Comparison of ENCODE assay signal across 17 cellular contexts in the genomic region with DNA sequence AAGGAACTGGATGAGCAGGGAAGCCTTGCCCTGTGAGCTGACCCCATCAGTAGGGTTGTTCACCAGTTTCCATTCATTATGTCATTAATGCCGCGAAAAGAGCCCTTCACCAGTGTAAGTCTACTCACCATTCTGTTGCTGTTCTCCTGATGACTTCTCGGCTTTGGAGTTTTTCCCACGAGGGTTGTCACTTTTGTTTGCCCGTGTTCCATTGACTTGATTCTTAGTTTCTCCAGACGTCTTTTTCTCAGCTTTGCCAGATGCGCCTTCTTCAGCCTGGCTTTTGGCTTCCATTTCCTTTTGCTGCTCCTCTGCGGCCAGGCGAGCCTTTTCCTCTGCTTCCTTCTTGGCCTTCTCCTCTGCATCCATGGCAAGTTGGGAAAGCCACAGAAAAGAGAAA.
"Had no signal": no experiment of that assay in that cellular context is flagged by ENCODE, and none has a peak within 500 bp of the region (broad histone marks: within the 10 kb centered on the region; RNA-seq: fewer than 3 reads in every experiment).

No MANE protein-coding gene starts in this region.

- H3K9me3 ChIP-seq: esophagus squamous epithelium, prostate gland, right atrium auricular region, transverse colon had no signal

- H3K4me1 ChIP-seq: esophagus squamous epithelium, neural progenitor cell, prostate gland, right atrium auricular region, transverse colon had no signal

- H3K36me3 ChIP-seq: esophagus squamous epithelium, neural progenitor cell, prostate gland, transverse colon had no signal

- DNase-seq: activated CD4-positive, alpha-beta T cell treated with anti-CD3 and anti-CD28 coated beads for 48 hours; activated CD4-positive, CD25-positive, alpha-beta regulatory T cell; activated CD8-positive, alpha-beta T cell treated with anti-CD3 and anti-CD28 coated beads, Interleukin-2, amount 10 ng/mL, durations not matched to agents 7 days and 5 days; activated naive CD4-positive, alpha-beta T cell treated with Interleukin-2 at 50 U/mL for 16 hours; activated T-cell treated with anti-CD3 and anti-CD28 coated beads, Interleukin-2, amount 50 U/mL, for 24 hours; anterior cingulate cortex; cerebellar nuclear complex; effector memory CD4-positive, alpha-beta T cell; esophagus squamous epithelium; immature natural killer cell; naive thymus-derived CD4-positive, alpha-beta T cell; stimulated activated CD4-positive, alpha-beta T cell treated with anti-CD3 and anti-CD28 coated beads, Interleukin-2, amount 100 ng/mL, for 24 hours; transverse colon had no signal

- FAIRE-seq: bronchial epithelial cell had no signal

- H3K27ac ChIP-seq: esophagus squamous epithelium, neural progenitor cell, prostate gland, right atrium auricular region, transverse colon had no signal

- ATAC-seq: activated CD8-positive, alpha-beta T cell treated with anti-CD3 and anti-CD28 coated beads, Interleukin-2, amount 10 ng/mL, durations not matched to agents 7 days and 5 days; naive thymus-derived CD4-positive, alpha-beta T cell had no signal

- H2AFZ ChIP-seq: neural progenitor cell had no signal

- H3K4me2 ChIP-seq: neural progenitor cell had no signal

- H3K9ac ChIP-seq: neural progenitor cell had no signal

- H3K27me3 ChIP-seq: esophagus squamous epithelium, right atrium auricular region, transverse colon had no signal

- H3K4me3 ChIP-seq: esophagus squamous epithelium, neural progenitor cell, prostate gland, right atrium auricular region, transverse colon had no signal
